ENCODE assay signal across 2 cellular contexts in the genomic region with DNA sequence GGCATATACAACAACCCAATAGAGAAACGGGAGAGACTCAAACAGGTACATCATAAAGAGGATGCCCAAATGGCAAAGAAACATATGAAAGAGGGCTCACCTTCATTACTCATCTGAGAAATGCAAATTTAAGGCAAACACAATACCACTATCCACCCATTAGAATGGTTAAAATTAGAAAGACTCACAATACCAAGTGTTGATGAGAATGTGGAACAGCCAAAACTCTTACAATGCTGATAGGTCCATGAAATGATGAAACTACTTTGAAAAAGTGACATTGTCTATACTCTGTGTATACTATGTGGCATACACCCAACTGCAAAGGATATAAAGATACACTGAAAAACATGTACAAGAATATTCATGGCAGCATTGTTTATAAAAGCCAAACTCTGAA.
TF ChIP-seq lines count a peak whose summit lies in the region.

No MANE protein-coding gene starts in this region.

TF ChIP-seq in GM23338, 12 proteins besides CTCF, POLR2A, EP300 and RAD21 (continues in another document):
- TF ChIP-seq, protein P1, sequence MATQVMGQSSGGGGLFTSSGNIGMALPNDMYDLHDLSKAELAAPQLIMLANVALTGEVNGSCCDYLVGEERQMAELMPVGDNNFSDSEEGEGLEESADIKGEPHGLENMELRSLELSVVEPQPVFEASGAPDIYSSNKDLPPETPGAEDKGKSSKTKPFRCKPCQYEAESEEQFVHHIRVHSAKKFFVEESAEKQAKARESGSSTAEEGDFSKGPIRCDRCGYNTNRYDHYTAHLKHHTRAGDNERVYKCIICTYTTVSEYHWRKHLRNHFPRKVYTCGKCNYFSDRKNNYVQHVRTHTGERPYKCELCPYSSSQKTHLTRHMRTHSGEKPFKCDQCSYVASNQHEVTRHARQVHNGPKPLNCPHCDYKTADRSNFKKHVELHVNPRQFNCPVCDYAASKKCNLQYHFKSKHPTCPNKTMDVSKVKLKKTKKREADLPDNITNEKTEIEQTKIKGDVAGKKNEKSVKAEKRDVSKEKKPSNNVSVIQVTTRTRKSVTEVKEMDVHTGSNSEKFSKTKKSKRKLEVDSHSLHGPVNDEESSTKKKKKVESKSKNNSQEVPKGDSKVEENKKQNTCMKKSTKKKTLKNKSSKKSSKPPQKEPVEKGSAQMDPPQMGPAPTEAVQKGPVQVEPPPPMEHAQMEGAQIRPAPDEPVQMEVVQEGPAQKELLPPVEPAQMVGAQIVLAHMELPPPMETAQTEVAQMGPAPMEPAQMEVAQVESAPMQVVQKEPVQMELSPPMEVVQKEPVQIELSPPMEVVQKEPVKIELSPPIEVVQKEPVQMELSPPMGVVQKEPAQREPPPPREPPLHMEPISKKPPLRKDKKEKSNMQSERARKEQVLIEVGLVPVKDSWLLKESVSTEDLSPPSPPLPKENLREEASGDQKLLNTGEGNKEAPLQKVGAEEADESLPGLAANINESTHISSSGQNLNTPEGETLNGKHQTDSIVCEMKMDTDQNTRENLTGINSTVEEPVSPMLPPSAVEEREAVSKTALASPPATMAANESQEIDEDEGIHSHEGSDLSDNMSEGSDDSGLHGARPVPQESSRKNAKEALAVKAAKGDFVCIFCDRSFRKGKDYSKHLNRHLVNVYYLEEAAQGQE (IDR thresholded peaks at IDR 0.05; ENCODE audit: unreplicated experiment): no peak
- TF ChIP-seq, protein P2, sequence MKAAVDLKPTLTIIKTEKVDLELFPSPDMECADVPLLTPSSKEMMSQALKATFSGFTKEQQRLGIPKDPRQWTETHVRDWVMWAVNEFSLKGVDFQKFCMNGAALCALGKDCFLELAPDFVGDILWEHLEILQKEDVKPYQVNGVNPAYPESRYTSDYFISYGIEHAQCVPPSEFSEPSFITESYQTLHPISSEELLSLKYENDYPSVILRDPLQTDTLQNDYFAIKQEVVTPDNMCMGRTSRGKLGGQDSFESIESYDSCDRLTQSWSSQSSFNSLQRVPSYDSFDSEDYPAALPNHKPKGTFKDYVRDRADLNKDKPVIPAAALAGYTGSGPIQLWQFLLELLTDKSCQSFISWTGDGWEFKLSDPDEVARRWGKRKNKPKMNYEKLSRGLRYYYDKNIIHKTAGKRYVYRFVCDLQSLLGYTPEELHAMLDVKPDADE (IDR thresholded peaks at IDR 0.05): no peak
- TF ChIP-seq EZH2 (IDR thresholded peaks at IDR 0.05; ENCODE audit: low read depth, unreplicated experiment) (no peak), ZNF114 (CRISPR knock-in tag; IDR thresholded peaks at IDR 0.05) (no peak), POLR2AphosphoS5 (IDR thresholded peaks at IDR 0.05; ENCODE audit: low read depth) (no peak), JUNB (IDR thresholded peaks at IDR 0.05; ENCODE audit: unreplicated experiment) (no peak), ZNF331 (CRISPR knock-in tag; IDR thresholded peaks at IDR 0.05; ENCODE audit: low read depth) (no peak), STAT1 (IDR thresholded peaks at IDR 0.05; ENCODE audit: unreplicated experiment) (no peak), CREB1 (CRISPR knock-in tag; IDR thresholded peaks at IDR 0.05; ENCODE audit: low read depth) (no peak)
- TF ChIP-seq, protein P3, sequence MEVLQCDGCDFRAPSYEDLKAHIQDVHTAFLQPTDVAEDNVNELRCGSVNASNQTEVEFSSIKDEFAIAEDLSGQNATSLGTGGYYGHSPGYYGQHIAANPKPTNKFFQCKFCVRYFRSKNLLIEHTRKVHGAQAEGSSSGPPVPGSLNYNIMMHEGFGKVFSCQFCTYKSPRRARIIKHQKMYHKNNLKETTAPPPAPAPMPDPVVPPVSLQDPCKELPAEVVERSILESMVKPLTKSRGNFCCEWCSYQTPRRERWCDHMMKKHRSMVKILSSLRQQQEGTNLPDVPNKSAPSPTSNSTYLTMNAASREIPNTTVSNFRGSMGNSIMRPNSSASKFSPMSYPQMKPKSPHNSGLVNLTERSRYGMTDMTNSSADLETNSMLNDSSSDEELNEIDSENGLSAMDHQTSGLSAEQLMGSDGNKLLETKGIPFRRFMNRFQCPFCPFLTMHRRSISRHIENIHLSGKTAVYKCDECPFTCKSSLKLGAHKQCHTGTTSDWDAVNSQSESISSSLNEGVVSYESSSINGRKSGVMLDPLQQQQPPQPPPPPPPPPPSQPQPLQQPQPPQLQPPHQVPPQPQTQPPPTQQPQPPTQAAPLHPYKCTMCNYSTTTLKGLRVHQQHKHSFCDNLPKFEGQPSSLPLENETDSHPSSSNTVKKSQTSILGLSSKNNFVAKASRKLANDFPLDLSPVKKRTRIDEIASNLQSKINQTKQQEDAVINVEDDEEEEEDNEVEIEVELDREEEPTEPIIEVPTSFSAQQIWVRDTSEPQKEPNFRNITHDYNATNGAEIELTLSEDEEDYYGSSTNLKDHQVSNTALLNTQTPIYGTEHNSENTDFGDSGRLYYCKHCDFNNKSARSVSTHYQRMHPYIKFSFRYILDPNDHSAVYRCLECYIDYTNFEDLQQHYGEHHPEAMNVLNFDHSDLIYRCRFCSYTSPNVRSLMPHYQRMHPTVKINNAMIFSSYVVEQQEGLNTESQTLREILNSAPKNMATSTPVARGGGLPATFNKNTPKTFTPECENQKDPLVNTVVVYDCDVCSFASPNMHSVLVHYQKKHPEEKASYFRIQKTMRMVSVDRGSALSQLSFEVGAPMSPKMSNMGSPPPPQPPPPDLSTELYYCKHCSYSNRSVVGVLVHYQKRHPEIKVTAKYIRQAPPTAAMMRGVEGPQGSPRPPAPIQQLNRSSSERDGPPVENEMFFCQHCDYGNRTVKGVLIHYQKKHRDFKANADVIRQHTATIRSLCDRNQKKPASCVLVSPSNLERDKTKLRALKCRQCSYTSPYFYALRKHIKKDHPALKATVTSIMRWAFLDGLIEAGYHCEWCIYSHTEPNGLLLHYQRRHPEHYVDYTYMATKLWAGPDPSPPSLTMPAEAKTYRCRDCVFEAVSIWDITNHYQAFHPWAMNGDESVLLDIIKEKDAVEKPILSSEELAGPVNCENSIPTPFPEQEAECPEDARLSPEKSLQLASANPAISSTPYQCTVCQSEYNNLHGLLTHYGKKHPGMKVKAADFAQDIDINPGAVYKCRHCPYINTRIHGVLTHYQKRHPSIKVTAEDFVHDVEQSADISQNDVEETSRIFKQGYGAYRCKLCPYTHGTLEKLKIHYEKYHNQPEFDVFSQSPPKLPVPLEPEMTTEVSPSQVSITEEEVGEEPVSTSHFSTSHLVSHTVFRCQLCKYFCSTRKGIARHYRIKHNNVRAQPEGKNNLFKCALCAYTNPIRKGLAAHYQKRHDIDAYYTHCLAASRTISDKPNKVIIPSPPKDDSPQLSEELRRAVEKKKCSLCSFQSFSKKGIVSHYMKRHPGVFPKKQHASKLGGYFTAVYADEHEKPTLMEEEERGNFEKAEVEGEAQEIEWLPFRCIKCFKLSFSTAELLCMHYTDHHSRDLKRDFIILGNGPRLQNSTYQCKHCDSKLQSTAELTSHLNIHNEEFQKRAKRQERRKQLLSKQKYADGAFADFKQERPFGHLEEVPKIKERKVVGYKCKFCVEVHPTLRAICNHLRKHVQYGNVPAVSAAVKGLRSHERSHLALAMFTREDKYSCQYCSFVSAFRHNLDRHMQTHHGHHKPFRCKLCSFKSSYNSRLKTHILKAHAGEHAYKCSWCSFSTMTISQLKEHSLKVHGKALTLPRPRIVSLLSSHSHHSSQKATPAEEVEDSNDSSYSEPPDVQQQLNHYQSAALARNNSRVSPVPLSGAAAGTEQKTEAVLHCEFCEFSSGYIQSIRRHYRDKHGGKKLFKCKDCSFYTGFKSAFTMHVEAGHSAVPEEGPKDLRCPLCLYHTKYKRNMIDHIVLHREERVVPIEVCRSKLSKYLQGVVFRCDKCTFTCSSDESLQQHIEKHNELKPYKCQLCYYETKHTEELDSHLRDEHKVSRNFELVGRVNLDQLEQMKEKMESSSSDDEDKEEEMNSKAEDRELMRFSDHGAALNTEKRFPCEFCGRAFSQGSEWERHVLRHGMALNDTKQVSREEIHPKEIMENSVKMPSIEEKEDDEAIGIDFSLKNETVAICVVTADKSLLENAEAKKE (CRISPR knock-in tag; IDR thresholded peaks at IDR 0.05): no peak

TF ChIP-seq in HEK293, 187 proteins besides CTCF, POLR2A, EP300 and RAD21 (continued from another document):
- TF ChIP-seq, protein P4, sequence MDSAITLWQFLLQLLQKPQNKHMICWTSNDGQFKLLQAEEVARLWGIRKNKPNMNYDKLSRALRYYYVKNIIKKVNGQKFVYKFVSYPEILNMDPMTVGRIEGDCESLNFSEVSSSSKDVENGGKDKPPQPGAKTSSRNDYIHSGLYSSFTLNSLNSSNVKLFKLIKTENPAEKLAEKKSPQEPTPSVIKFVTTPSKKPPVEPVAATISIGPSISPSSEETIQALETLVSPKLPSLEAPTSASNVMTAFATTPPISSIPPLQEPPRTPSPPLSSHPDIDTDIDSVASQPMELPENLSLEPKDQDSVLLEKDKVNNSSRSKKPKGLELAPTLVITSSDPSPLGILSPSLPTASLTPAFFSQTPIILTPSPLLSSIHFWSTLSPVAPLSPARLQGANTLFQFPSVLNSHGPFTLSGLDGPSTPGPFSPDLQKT (IDR thresholded peaks at IDR 0.05; ENCODE audit: borderline replicate concordance, low read depth, low read length): no peak
- TF ChIP-seq, protein P5, sequence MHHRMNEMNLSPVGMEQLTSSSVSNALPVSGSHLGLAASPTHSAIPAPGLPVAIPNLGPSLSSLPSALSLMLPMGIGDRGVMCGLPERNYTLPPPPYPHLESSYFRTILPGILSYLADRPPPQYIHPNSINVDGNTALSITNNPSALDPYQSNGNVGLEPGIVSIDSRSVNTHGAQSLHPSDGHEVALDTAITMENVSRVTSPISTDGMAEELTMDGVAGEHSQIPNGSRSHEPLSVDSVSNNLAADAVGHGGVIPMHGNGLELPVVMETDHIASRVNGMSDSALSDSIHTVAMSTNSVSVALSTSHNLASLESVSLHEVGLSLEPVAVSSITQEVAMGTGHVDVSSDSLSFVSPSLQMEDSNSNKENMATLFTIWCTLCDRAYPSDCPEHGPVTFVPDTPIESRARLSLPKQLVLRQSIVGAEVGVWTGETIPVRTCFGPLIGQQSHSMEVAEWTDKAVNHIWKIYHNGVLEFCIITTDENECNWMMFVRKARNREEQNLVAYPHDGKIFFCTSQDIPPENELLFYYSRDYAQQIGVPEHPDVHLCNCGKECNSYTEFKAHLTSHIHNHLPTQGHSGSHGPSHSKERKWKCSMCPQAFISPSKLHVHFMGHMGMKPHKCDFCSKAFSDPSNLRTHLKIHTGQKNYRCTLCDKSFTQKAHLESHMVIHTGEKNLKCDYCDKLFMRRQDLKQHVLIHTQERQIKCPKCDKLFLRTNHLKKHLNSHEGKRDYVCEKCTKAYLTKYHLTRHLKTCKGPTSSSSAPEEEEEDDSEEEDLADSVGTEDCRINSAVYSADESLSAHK (tag by site-specific recombination; IDR thresholded peaks at IDR 0.05): no peak
- no peak for TF ChIP-seq ZNF274 (IDR thresholded peaks at IDR 0.05; ENCODE audit: low read length)
- TF ChIP-seq ZNF274 (tag by site-specific recombination; IDR thresholded peaks at IDR 0.05; ENCODE audit: borderline replicate concordance): no peak
